In genomic region chr2:27842894-27843293, GRCh38 we compare ENCODE assay signal across 23 cellular contexts.
"Had no signal": no experiment of that assay in that cellular context is flagged by ENCODE, and none has a peak within 500 bp of the region (broad histone marks: within the 10 kb centered on the region; RNA-seq: fewer than 3 reads in every experiment).

No MANE protein-coding gene starts in this region.

- H3K4me1 ChIP-seq: parathyroid adenoma, thyroid gland, vagina had no signal

- DNase-seq: dermis blood vessel endothelial cell; effector memory CD4-positive, alpha-beta T cell; erythroblast; esophagus squamous epithelium; foreskin melanocyte; head of caudate nucleus; kidney; mesenchymal stem cell; mucosa of descending colon; naive B cell; right cardiac atrium; sigmoid colon; stimulated activated CD4-positive, alpha-beta T cell treated with anti-CD3 and anti-CD28 coated beads, Interleukin-2, amount 100 ng/mL, for 24 hours; stimulated activated CD4-positive, alpha-beta T cell treated with anti-CD3 and anti-CD28 coated beads, Interleukin-4, amount 100 ng/mL, for 24 hours; stimulated activated naive CD4-positive, alpha-beta T cell treated with Interleukin-2 at 50 U/mL for 16 hours; stomach; thyroid gland had no signal

- H3K27me3 ChIP-seq: esophagus squamous epithelium, neutrophil, sigmoid colon, stomach, thyroid gland, vagina had no signal

- H3K36me3 ChIP-seq: esophagus squamous epithelium, neutrophil, sigmoid colon, stomach, vagina had no signal

- H3K9me3 ChIP-seq: esophagus squamous epithelium, mucosa of descending colon, neutrophil, sigmoid colon, stomach, thyroid gland, vagina had no signal

- H3K27ac ChIP-seq: coronary artery, esophagus squamous epithelium, neutrophil, parathyroid adenoma, stomach, thyroid gland, vagina had no signal

- H3K4me3 ChIP-seq: coronary artery, esophagus squamous epithelium, mucosa of descending colon, sigmoid colon, stomach, thyroid gland, vagina had no signal

- ATAC-seq: mucosa of descending colon; natural killer cell treated with Interleukin-12 subunit alpha and Interleukin-12 subunit beta and Interleukin-15 and Interleukin-18, amount 100 ng/mL, for 72 hours; right cardiac atrium; stimulated activated effector memory CD8-positive, alpha-beta T cell treated with anti-CD3 and anti-CD28 coated beads, Interleukin-12 subunit alpha, Interleukin-12 subunit beta, amount 100 ng/mL, for 72 hours had no signal
